In the genomic region with DNA sequence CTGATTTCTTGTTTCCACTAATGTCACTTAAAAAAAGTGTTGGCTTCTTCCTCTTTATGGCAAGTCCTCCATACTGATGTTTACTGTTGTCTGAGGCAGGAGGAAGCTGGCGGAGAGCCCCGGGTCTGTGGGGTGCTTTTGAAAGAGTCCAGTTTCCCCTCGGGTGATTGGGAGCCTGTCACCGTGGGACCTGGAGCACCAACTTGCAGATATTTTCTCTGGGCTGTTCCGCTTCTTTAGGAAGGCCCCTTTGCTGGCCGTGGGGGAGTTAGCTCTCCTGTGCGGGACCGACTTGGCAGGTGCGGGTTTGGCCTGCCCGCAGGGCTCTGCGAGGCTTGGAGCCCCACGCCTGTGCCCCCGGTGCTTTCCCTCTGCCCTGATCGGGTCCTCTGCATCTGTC, we compare ENCODE assay signal across 14 cellular contexts. TPM values are rescaled to one million over a fixed set of nuclear protein-coding genes. Genes with fewer than 3 reads are reported as not detected.
A peak's percentile ranks its signal among the peaks of the same experiment; 100 is the strongest.
DNase-seq lines count a peak whose midpoint lies in the region; ATAC-seq, FAIRE-seq and TF ChIP-seq lines count a peak whose summit lies in the region.
"Had no signal": no experiment of that assay in that cellular context is flagged by ENCODE, and none has a peak within 500 bp of the region (broad histone marks: within the 10 kb centered on the region; RNA-seq: fewer than 3 reads in every experiment).

No MANE protein-coding gene starts in this region.

- ATAC-seq in HepG2 (no peak), GM21529 (IDR thresholded peaks at IDR 0.05; ENCODE audit: unreplicated experiment) (no peak)

- intact Hi-C loops in adrenal gland (cut with DNase I) (no loop called here), HepG2 (cut with micrococcal nuclease; ENCODE audit: unreplicated experiment) (no loop called here), Calu3 (cut with micrococcal nuclease; ENCODE audit: unreplicated experiment) (no loop called here)

- H3K4me3 ChIP-seq in adrenal gland (no peak overlapping the region), HepG2 (replicated peaks in 1 of 3; ENCODE audit: insufficient read depth in 1 of 3, low read depth in 2 of 3, low read length in 3 of 3) (no peak overlapping the region), subcutaneous abdominal adipose tissue (ENCODE audit: low read depth in 1 of 5, low read length in 5 of 5) (no peak overlapping the region), SJCRH30 (no peak overlapping the region)
- H3K4me3 ChIP-seq: SJSA1, tibial artery had no signal

- peak overlapping the region; percentile 97 for H3K27ac Mint-ChIP-seq in T-helper 2 cell treated with Interferon-gamma antibody and Interleukin-4, amounts not matched to agents 5 μg/mL and 100 μg/mL, for 36 hours
- no peak overlapping the region for H3K27ac Mint-ChIP-seq in Calu3 (ENCODE audit: unreplicated experiment)

- peaks cover 61% of the 10 kb centered on the region for H3K4me1 Mint-ChIP-seq in T-helper 2 cell treated with Interferon-gamma antibody and Interleukin-4, amounts not matched to agents 5 μg/mL and 100 μg/mL, for 36 hours (ENCODE audit: low read depth)
- H3K4me1 Mint-ChIP-seq in Calu3 (ENCODE audit: low read depth, unreplicated experiment): peaks cover 24% of the 10 kb centered on the region

- BruUV-seq in HepG2 (replicated peaks; lab: Mats Ljungman, UMichigan) (no TSS peak), Calu3 (replicated peaks; lab: Mats Ljungman, UMichigan) (no TSS peak)

- CTCF ChIA-PET in HepG2 (lab: Yijun Ruan, JAX; ENCODE audit: low intra/inter-chr PET ratio, low total read pairs) (no interaction called here), Calu3 (lab: Charles Lee) (no interaction called here)

- H2AFZ ChIP-seq in HepG2 (ENCODE audit: low read length): no peak overlapping the region

- H3K27me3 Mint-ChIP-seq in T-helper 2 cell treated with Interferon-gamma antibody and Interleukin-4, amounts not matched to agents 5 μg/mL and 100 μg/mL, for 36 hours (ENCODE audit: low read depth): no peaks in the 10 kb centered on the region
- H3K27me3 Mint-ChIP-seq in Calu3 (ENCODE audit: unreplicated experiment): no peaks in the 10 kb centered on the region

- H3K27me3 ChIP-seq in adrenal gland (no peaks in the 10 kb centered on the region), HepG2 (ENCODE audit: control insufficient read depth in 1 of 2, insufficient read depth in 2 of 2, low read length in 2 of 2) (no peaks in the 10 kb centered on the region), subcutaneous abdominal adipose tissue (ENCODE audit: control insufficient read depth in 5 of 5, insufficient read depth in 4 of 5, low read length in 5 of 5) (no peaks in the 10 kb centered on the region), SJCRH30 (no peaks in the 10 kb centered on the region)
- H3K27me3 ChIP-seq: SJSA1, tibial artery had no signal

- no peak overlapping the region for H3K4me2 ChIP-seq in HepG2 (ENCODE audit: low read depth, low read length)

- TF ChIP-seq CTCF in adrenal gland (IDR thresholded peaks at IDR 0.05) (no peak), HepG2 (CRISPR knock-in tag; IDR thresholded peaks at IDR 0.05) (no peak), Calu3 (IDR thresholded peaks at IDR 0.05; ENCODE audit: unreplicated experiment) (no peak)

- peak overlapping the region; percentile 41 for H3K4me3 Mint-ChIP-seq in T-helper 2 cell treated with Interferon-gamma antibody and Interleukin-4, amounts not matched to agents 5 μg/mL and 100 μg/mL, for 36 hours
- no peak overlapping the region for H3K4me3 Mint-ChIP-seq in Calu3 (ENCODE audit: low read depth, unreplicated experiment)

- TF ChIP-seq EP300 in HepG2 (IDR thresholded peaks at IDR 0.05; ENCODE audit: low read depth in 2 of 2, low read length in 2 of 2) (no peak), HepG2 (CRISPR knock-in tag; IDR thresholded peaks at IDR 0.05; ENCODE audit: borderline replicate concordance) (no peak)

- H3K9me3 ChIP-seq in adrenal gland (replicated peaks in 1 of 3) (no peaks in the 10 kb centered on the region), HepG2 (ENCODE audit: low read length) (no peaks in the 10 kb centered on the region), subcutaneous abdominal adipose tissue (ENCODE audit: control insufficient read depth in 5 of 5, low read length in 5 of 5) (no peaks in the 10 kb centered on the region), SJCRH30 (replicated peaks) (no peaks in the 10 kb centered on the region)
- H3K9me3 ChIP-seq: tibial artery had no signal

- H3K9me3 Mint-ChIP-seq in T-helper 2 cell treated with Interferon-gamma antibody and Interleukin-4, amounts not matched to agents 5 μg/mL and 100 μg/mL, for 36 hours: no peaks in the 10 kb centered on the region
- no peaks in the 10 kb centered on the region for H3K9me3 Mint-ChIP-seq in Calu3 (ENCODE audit: low read depth, unreplicated experiment)

- H4K20me1 ChIP-seq in HepG2 (ENCODE audit: insufficient read depth, low read length): 0 out of 2 replicates have a peak, but pooled peaks cover 5% of the 10 kb centered on the region

- DNase-seq in T-helper 2 cell treated with Interferon-gamma antibody and Interleukin-4, amounts not matched to agents 5 μg/mL and 100 μg/mL, for 36 hours (ENCODE audit: low spot score): no peak
- DNase-seq in T-helper 2 cell (no peak), adrenal gland (peak in 5 of 7 donors; percentile 35 to 72 (median 54)), HepG2 (ENCODE audit: low spot score) (no peak), Calu3 (no peak), SJCRH30 (no peak)
- DNase-seq: ACHN; activated CD8-positive, alpha-beta memory T cell treated with anti-CD3 and anti-CD28 coated beads, Interleukin-2, amount 50 U/mL, for 4 hours; NCI-H1105 had no signal

- H3K36me3 ChIP-seq in adrenal gland (replicated peaks in 1 of 2) (no peaks in the 10 kb centered on the region), HepG2 (replicated peaks in 1 of 2; ENCODE audit: control insufficient read depth in 1 of 2, insufficient read depth in 2 of 2, low read length in 2 of 2) (peaks cover 6 to 31% of the 10 kb centered on the region in 2 experiments; a peak in 4 of 5 replicates), subcutaneous abdominal adipose tissue (ENCODE audit: control insufficient read depth in 5 of 5, insufficient read depth in 5 of 5, low read length in 5 of 5) (peaks cover 0 to 12% (median 6%) of the 10 kb centered on the region in 5 donors), SJCRH30 (peaks cover 3% of the 10 kb centered on the region)

- no peak for FAIRE-seq in HepG2 (lab: Jason Lieb, UNC)
- FAIRE-seq: keratinocyte had no signal

- H3K4me1 ChIP-seq in adrenal gland (replicated peaks in 1 of 2) (peaks cover 8 to 51% of the 10 kb centered on the region in 2 donors), HepG2 (ENCODE audit: insufficient read depth, low read length) (peaks cover 57% of the 10 kb centered on the region), subcutaneous abdominal adipose tissue (ENCODE audit: control insufficient read depth in 5 of 5, insufficient read depth in 5 of 5, low read length in 5 of 5) (peaks cover 17 to 83% (median 60%) of the 10 kb centered on the region in 5 donors), SJCRH30 (no peaks in the 10 kb centered on the region)

- POLR2A ChIA-PET in HepG2 (lab: Yijun Ruan, JAX): no interaction called here

- in situ Hi-C loops in HepG2 (cut with HindIII; ENCODE audit: extremely low pct_ligation_motif_present, low pct_unique_long_range_greater_than_20kb): no loop called here

- 66 to 79% (median 71%) methylated on average over 9 to 14 of the region's 14 CpGs for WGBS in adrenal gland, 4 donors
- WGBS in HepG2 (ENCODE audit: low lambda C conversion rate): 91% methylated on average over 14 of the region's 14 CpGs

- TF ChIP-seq POLR2A in adrenal gland (IDR thresholded peaks at IDR 0.05) (no peak), HepG2 (IDR thresholded peaks at IDR 0.05; ENCODE audit: insufficient read depth in 1 of 2, low read depth in 2 of 2, low read length in 2 of 2) (no peak; a peak in 1 of 4 replicates)

- peak overlapping the region in 4 of 5 donors; percentile 12 to 96 (median 60) for H3K27ac ChIP-seq in adrenal gland
- H3K27ac ChIP-seq in HepG2 (ENCODE audit: extremely low read length, insufficient read depth, low read length): no peak overlapping the region
- peak overlapping the region; percentile 92 for H3K27ac ChIP-seq in subcutaneous abdominal adipose tissue (ENCODE audit: low read depth, low read length)
- H3K27ac ChIP-seq in SJCRH30: no peak overlapping the region
- H3K27ac ChIP-seq: SJSA1 had no signal

- no peak for TF ChIP-seq RAD21 in HepG2 (CRISPR knock-in tag; IDR thresholded peaks at IDR 0.05)

- H3K79me2 ChIP-seq in HepG2 (ENCODE audit: insufficient read depth, low read length): peaks cover 69% of the 10 kb centered on the region

- peaks cover 36% of the 10 kb centered on the region for H3K36me3 Mint-ChIP-seq in T-helper 2 cell treated with Interferon-gamma antibody and Interleukin-4, amounts not matched to agents 5 μg/mL and 100 μg/mL, for 36 hours (ENCODE audit: low read depth)
- peaks cover 39% of the 10 kb centered on the region for H3K36me3 Mint-ChIP-seq in Calu3 (ENCODE audit: insufficient read depth, unreplicated experiment)

- H3K9ac ChIP-seq in HepG2 (ENCODE audit: insufficient read depth, low read depth, low read length) (no peak overlapping the region), subcutaneous abdominal adipose tissue (ENCODE audit: low read length in 5 of 5) (peak overlapping the region in 3 of 5 donors; percentile 12 to 50 (median 13))

RNA-seq across cellular contexts. Expression of a gene that starts 3.1 kb away (rescaled TPM):
- 10 to 100 TPM; 16.8 to 29.8 (median 22.2) TPM for total RNA-seq in adrenal gland
- polyA plus RNA-seq in adrenal gland: 10 to 100 TPM; 10.4 to 23.6 (median 19.2) TPM
- 13.0 and 20.2 TPM in 2 replicates for total RNA-seq in HepG2 (2016; rRNA removed; fragmentation: Illumina TruSeq; extraction: Trizol)
- 63.3 and 63.4 TPM in 2 replicates for total RNA-seq in HepG2 (2016; cell fraction: cytosol; rRNA removed; fragmentation: Illumina TruSeq; extraction: Trizol; ENCODE audit: low read depth)
- total RNA-seq in HepG2 (2016; cell fraction: insoluble cytoplasmic fraction; rRNA removed; fragmentation: Illumina TruSeq; extraction: Trizol): 11.2 and 21.0 TPM in 2 replicates
- total RNA-seq in HepG2 (2016; cell fraction: membrane; rRNA removed; fragmentation: Illumina TruSeq; extraction: Trizol): 26.8 and 28.3 TPM in 2 replicates
- 25.5 and 26.4 TPM in 2 replicates for total RNA-seq in HepG2 (2016; cell fraction: nucleus; rRNA removed; fragmentation: Illumina TruSeq; extraction: Trizol)
- 23.8 and 24.6 TPM in 2 replicates for polyA plus RNA-seq in HepG2 (2011; rRNA removed)
- 21.1 and 26.1 TPM in 2 replicates for polyA plus RNA-seq in HepG2 (2011; cell fraction: cytosol; rRNA removed)
- polyA plus RNA-seq in HepG2 (2011; cell fraction: nucleus; rRNA removed): 58.9 and 72.7 TPM in 2 replicates
- polyA plus RNA-seq in HepG2 (2012): 16.2 and 18.3 TPM in 2 replicates
- 6.1 and 6.3 TPM in 2 replicates for polyA plus RNA-seq in HepG2 (2016; cell fraction: cytosol; fragmentation: Illumina TruSeq; extraction: Trizol; ENCODE audit: low read depth)
- 10.3 and 13.0 TPM in 2 replicates for polyA plus RNA-seq in HepG2 (2016; cell fraction: insoluble cytoplasmic fraction; fragmentation: Illumina TruSeq; extraction: Trizol; ENCODE audit: low read depth)
- 7.4 and 8.4 TPM in 2 replicates for polyA plus RNA-seq in HepG2 (2016; cell fraction: membrane; fragmentation: Illumina TruSeq; extraction: Trizol; ENCODE audit: low read depth)
- polyA plus RNA-seq in HepG2 (2016; cell fraction: nucleus; fragmentation: Illumina TruSeq; extraction: Trizol; ENCODE audit: insufficient read depth, low read depth): 24.7 and 27.2 TPM in 2 replicates
- polyA minus RNA-seq in HepG2 (2011; rRNA and poly(A)+ RNA removed; ENCODE audit: low replicate concordance): 44.9 and 76.3 TPM in 2 replicates
- 24.6 and 25.1 TPM in 2 replicates for polyA minus RNA-seq in HepG2 (2011; cell fraction: cytosol; rRNA and poly(A)+ RNA removed)
- polyA minus RNA-seq in HepG2 (2011; cell fraction: nucleus; rRNA and poly(A)+ RNA removed): 76.5 and 78.6 TPM in 2 replicates
- 47.5 and 49.6 TPM in 2 replicates for total RNA-seq in Calu3 (2022)
- 18.4 and 20.2 TPM in 2 replicates for total RNA-seq in SJCRH30 (2014; rRNA removed; shearing (Covaris generic))

RNA-seq across cellular contexts. Expression of a gene that starts 18.0 kb away (rescaled TPM):
- total RNA-seq in adrenal gland: under 1 TPM in 1 of 8 donors, not detected in 7; 0.56 TPM
- not detected for polyA plus RNA-seq in adrenal gland
- 85.7 and 106 TPM in 2 replicates for total RNA-seq in HepG2 (2016; rRNA removed; fragmentation: Illumina TruSeq; extraction: Trizol)
- 32.7 and 37.9 TPM in 2 replicates for total RNA-seq in HepG2 (2016; cell fraction: cytosol; rRNA removed; fragmentation: Illumina TruSeq; extraction: Trizol; ENCODE audit: low read depth)
- total RNA-seq in HepG2 (2016; cell fraction: insoluble cytoplasmic fraction; rRNA removed; fragmentation: Illumina TruSeq; extraction: Trizol): 85.8 and 97.2 TPM in 2 replicates
- total RNA-seq in HepG2 (2016; cell fraction: membrane; rRNA removed; fragmentation: Illumina TruSeq; extraction: Trizol): 29.8 and 38.9 TPM in 2 replicates
- total RNA-seq in HepG2 (2016; cell fraction: nucleus; rRNA removed; fragmentation: Illumina TruSeq; extraction: Trizol): 97.3 and 115 TPM in 2 replicates
- 66.8 and 70.0 TPM in 2 replicates for polyA plus RNA-seq in HepG2 (2011; rRNA removed)
- polyA plus RNA-seq in HepG2 (2011; cell fraction: cytosol; rRNA removed): 69.7 and 71.1 TPM in 2 replicates
- polyA plus RNA-seq in HepG2 (2011; cell fraction: nucleus; rRNA removed): 186 and 199 TPM in 2 replicates
- polyA plus RNA-seq in HepG2 (2012): 44.2 and 48.2 TPM in 2 replicates
- polyA plus RNA-seq in HepG2 (2016; cell fraction: cytosol; fragmentation: Illumina TruSeq; extraction: Trizol; ENCODE audit: low read depth): 21.5 and 23.0 TPM in 2 replicates
- 68.8 and 71.9 TPM in 2 replicates for polyA plus RNA-seq in HepG2 (2016; cell fraction: insoluble cytoplasmic fraction; fragmentation: Illumina TruSeq; extraction: Trizol; ENCODE audit: low read depth)
- 18.4 and 18.5 TPM in 2 replicates for polyA plus RNA-seq in HepG2 (2016; cell fraction: membrane; fragmentation: Illumina TruSeq; extraction: Trizol; ENCODE audit: low read depth)
- 127 and 130 TPM in 2 replicates for polyA plus RNA-seq in HepG2 (2016; cell fraction: nucleus; fragmentation: Illumina TruSeq; extraction: Trizol; ENCODE audit: insufficient read depth, low read depth)
- polyA minus RNA-seq in HepG2 (2011; rRNA and poly(A)+ RNA removed; ENCODE audit: low replicate concordance): 132 TPM in 1 of 2 replicates, not detected in the other
- 12.6 and 15.9 TPM in 2 replicates for polyA minus RNA-seq in HepG2 (2011; cell fraction: cytosol; rRNA and poly(A)+ RNA removed)
- polyA minus RNA-seq in HepG2 (2011; cell fraction: nucleus; rRNA and poly(A)+ RNA removed): 114 and 132 TPM in 2 replicates
- total RNA-seq in Calu3 (2022): not detected in 2 replicates
- total RNA-seq in SJCRH30 (2014; rRNA removed; shearing (Covaris generic)): not detected in 2 replicates
- total RNA-seq: SJSA1 had no signal
- polyA plus RNA-seq: keratinocyte had no signal

Comparison
In these comparisons a context has a peak if more than half of its experiments do, and no peak if none do; other contexts are left out.
1. DNase-seq: peak in adrenal gland (5 of 7); none in T-helper 2 cell treated with Interferon-gamma antibody and Interleukin-4, amounts not matched to agents 5 μg/mL and 100 μg/mL, for 36 hours (single experiment), T-helper 2 cell (0 of 5), HepG2 (single experiment), Calu3 (single experiment) and SJCRH30 (0 of 2).
2. H3K27ac ChIP-seq: peak in adrenal gland (4 of 5) and subcutaneous abdominal adipose tissue (single experiment); none in HepG2 (single experiment) and SJCRH30 (single experiment).
3. RNA of a gene that starts 18.0 kb away (total RNA-seq): 29.8 to 115 TPM in HepG2; 0.56 TPM in adrenal gland, not detected in Calu3 and not detected in SJCRH30; every median in the first group is over 10 times any median in the second.